11 cellular contexts compared by ENCODE assay signal in the genomic region with DNA sequence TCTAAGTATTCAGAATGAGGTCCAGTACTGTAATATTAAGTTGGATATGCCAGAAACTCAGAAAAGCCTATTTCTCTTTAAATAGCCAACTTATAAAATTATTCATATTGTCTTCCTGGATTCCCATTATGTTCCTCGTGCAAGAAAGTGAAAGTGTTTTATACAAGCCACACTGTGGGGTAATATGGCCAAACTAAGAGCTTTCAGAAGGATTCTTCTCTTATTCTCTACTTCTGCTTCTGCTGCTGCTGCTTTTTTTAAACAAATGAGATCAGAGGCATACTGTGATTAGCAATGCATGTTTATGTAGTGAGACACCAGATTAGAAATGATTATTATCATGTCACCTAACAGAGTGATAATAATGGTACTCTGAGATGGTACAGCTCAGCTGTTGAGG.
DNase-seq lines count a peak whose midpoint lies in the region; ATAC-seq, FAIRE-seq and TF ChIP-seq lines count a peak whose summit lies in the region.
"Had no signal": no experiment of that assay in that cellular context is flagged by ENCODE, and none has a peak within 500 bp of the region (broad histone marks: within the 10 kb centered on the region; RNA-seq: fewer than 3 reads in every experiment).

No MANE protein-coding gene starts in this region.

- H3K9me3 Mint-ChIP-seq in MCF 10A (ENCODE audit: unreplicated experiment) = no peaks in the 10 kb centered on the region
- no peaks in the 10 kb centered on the region for H3K9me3 Mint-ChIP-seq in type B pancreatic cell

- no peaks in the 10 kb centered on the region for H3K4me1 ChIP-seq in breast epithelium

- peak overlapping the region; percentile 40 for H3K4me3 Mint-ChIP-seq in MCF 10A (ENCODE audit: unreplicated experiment)
- no peak overlapping the region for H3K4me3 Mint-ChIP-seq in type B pancreatic cell

- H3K27ac Mint-ChIP-seq in MCF 10A (ENCODE audit: low read depth, unreplicated experiment) (peak overlapping the region; percentile 47), type B pancreatic cell (no peak overlapping the region)
- H3K27ac Mint-ChIP-seq: CD8-positive, alpha-beta memory T cell had no signal

- no peak for TF ChIP-seq POLR2A in breast epithelium (IDR thresholded peaks at IDR 0.05)

- H3K9me2 ChIP-seq in SU-DHL-6 (replicated peaks; ENCODE audit: insufficient read depth, low read length) = no peaks in the 10 kb centered on the region

- H3K4me1 Mint-ChIP-seq in MCF 10A (ENCODE audit: insufficient read depth, unreplicated experiment) (peaks cover 7% of the 10 kb centered on the region), type B pancreatic cell (ENCODE audit: unreplicated experiment) (no peaks in the 10 kb centered on the region)

- H3K4me3 ChIP-seq in breast epithelium = peak overlapping the region in 1 of 3 donors; percentile 12
- peak overlapping the region; percentile 37 for H3K4me3 ChIP-seq in SU-DHL-6 (ENCODE audit: insufficient read depth, low read length, poor library complexity, severe bottlenecking)

- ATAC-seq in Right ventricle myocardium inferior = no peak

- peaks cover 0 to 9% of the 10 kb centered on the region in 2 donors for H3K9me3 ChIP-seq in breast epithelium
- no peaks in the 10 kb centered on the region for H3K9me3 ChIP-seq in SU-DHL-6 (ENCODE audit: insufficient read depth, low read length)
- H3K9me3 ChIP-seq: neutrophil had no signal

- no TSS peak for BruUV-seq in MCF 10A (replicated peaks; lab: Mats Ljungman, UMichigan)

- no peaks in the 10 kb centered on the region for H3K36me3 Mint-ChIP-seq in MCF 10A (ENCODE audit: insufficient read depth, unreplicated experiment)
- H3K36me3 Mint-ChIP-seq in type B pancreatic cell = no peaks in the 10 kb centered on the region

- H3K27me3 ChIP-seq in breast epithelium = no peaks in the 10 kb centered on the region
- H3K27me3 ChIP-seq in SU-DHL-6 (ENCODE audit: low read length) = no peaks in the 10 kb centered on the region
- H3K27me3 ChIP-seq: neutrophil had no signal

- intact Hi-C loops in MCF 10A (cut with micrococcal nuclease) (no loop called here), breast epithelium (cut with DNase I; ENCODE audit: low total_unique reads) (no loop called here), Right ventricle myocardium inferior (cut with DNase I) (no loop called here)

- peak overlapping the region; percentile 15 for H2AFZ ChIP-seq in SU-DHL-6 (ENCODE audit: low read depth, low read length, severe bottlenecking)

- peaks cover 31% of the 10 kb centered on the region for H3F3A ChIP-seq in SU-DHL-6 (ENCODE audit: insufficient read depth)

- peak overlapping the region; percentile 28 for H3K9ac ChIP-seq in SU-DHL-6 (ENCODE audit: low read length)

- H3K27me3 Mint-ChIP-seq in MCF 10A (ENCODE audit: insufficient read depth, unreplicated experiment) (no peaks in the 10 kb centered on the region), type B pancreatic cell (peaks cover 11% of the 10 kb centered on the region)
- H3K27me3 Mint-ChIP-seq: CD8-positive, alpha-beta memory T cell had no signal

- DNase-seq in MCF 10A (ENCODE audit: unreplicated experiment) (no peak), breast epithelium (ENCODE audit: low spot score in 2 of 2) (no peak), cerebellum (ENCODE audit: low spot score) (no peak), DMS53 treated with DMSO at 0.1 percent for 48 hours (lab: John Stamatoyannopoulos, UW; ENCODE audit: unreplicated experiment) (no peak), Right ventricle myocardium inferior (ENCODE audit: missing footprints) (no peak), type B pancreatic cell (ENCODE audit: extremely low spot score, unreplicated experiment) (no peak)
- DNase-seq: CD8-positive, alpha-beta memory T cell; NCI-H187 had no signal

- no peak for TF ChIP-seq CTCF in MCF 10A (IDR thresholded peaks at IDR 0.05; ENCODE audit: unreplicated experiment)
- no peak for TF ChIP-seq CTCF in breast epithelium (IDR thresholded peaks at IDR 0.05)
- TF ChIP-seq CTCF in SU-DHL-6 (IDR thresholded peaks at IDR 0.05; ENCODE audit: insufficient read depth, low read length, poor library complexity, severe bottlenecking) = no peak
- no peak for TF ChIP-seq CTCF in type B pancreatic cell (conservative IDR thresholded peaks at IDR 0.05)

- no peaks in the 10 kb centered on the region for H4K20me1 ChIP-seq in SU-DHL-6 (ENCODE audit: low read depth, low read length)

- no peaks in the 10 kb centered on the region for H3K79me2 ChIP-seq in SU-DHL-6 (ENCODE audit: insufficient read depth, low read length)

- H3K4me2 ChIP-seq in SU-DHL-6 (ENCODE audit: low read depth, low read length, poor library complexity, severe bottlenecking) = peak overlapping the region; percentile 84

- H3K27ac ChIP-seq in breast epithelium = no peak overlapping the region
- peak overlapping the region; percentile 97 for H3K27ac ChIP-seq in SU-DHL-6 (ENCODE audit: low read depth, low read length)
- H3K27ac ChIP-seq: neutrophil had no signal

- CTCF ChIA-PET in MCF 10A (lab: Yijun Ruan, JAX) = no interaction called here

- no peaks in the 10 kb centered on the region for H3K36me3 ChIP-seq in breast epithelium
- no peaks in the 10 kb centered on the region for H3K36me3 ChIP-seq in SU-DHL-6 (ENCODE audit: low read length)
- H3K36me3 ChIP-seq: neutrophil had no signal

- POLR2A ChIA-PET in MCF 10A (lab: Yijun Ruan, JAX) = no interaction called here

- FAIRE-seq in islet of Langerhans (lab: Jason Lieb, UNC) = peak; percentile 24
